ENCODE assay signal across 13 cellular contexts in genomic region chr5:139386039-139386438, GRCh38. TPM values are rescaled to one million over a fixed set of nuclear protein-coding genes. Genes with fewer than 3 reads are reported as not detected.
DNase-seq lines count a peak whose midpoint lies in the region; ATAC-seq, FAIRE-seq and TF ChIP-seq lines count a peak whose summit lies in the region.
"Had no signal": no experiment of that assay in that cellular context is flagged by ENCODE, and none has a peak within 500 bp of the region (broad histone marks: within the 10 kb centered on the region; RNA-seq: fewer than 3 reads in every experiment).

No MANE protein-coding gene starts in this region.

- H3K9me3 ChIP-seq in RWPE2 (ENCODE audit: severe bottlenecking): no peaks in the 10 kb centered on the region
- no peaks in the 10 kb centered on the region for H3K9me3 ChIP-seq in heart right ventricle
- H3K9me3 ChIP-seq: heart left ventricle, lower lobe of right lung had no signal

- H3K4me1 ChIP-seq in RWPE2 (ENCODE audit: insufficient read depth, poor library complexity, severe bottlenecking): peaks cover 15% of the 10 kb centered on the region
- no peaks in the 10 kb centered on the region for H3K4me1 ChIP-seq in foreskin keratinocyte
- peaks cover 0 to 55% (median 42%) of the 10 kb centered on the region in 9 donors for H3K4me1 ChIP-seq in heart right ventricle

- H3K36me3 ChIP-seq in RWPE2 (ENCODE audit: low read depth) (no peaks in the 10 kb centered on the region), heart right ventricle (peaks cover 0 to 9% (median 0%) of the 10 kb centered on the region in 9 donors)
- H3K36me3 ChIP-seq: lower lobe of right lung had no signal

- peak; percentile 69 for FAIRE-seq in GM12891 (lab: Jason Lieb, UNC)

- WGBS in heart right ventricle, 2 donors: 85 to 92% methylated on average over 5 of the region's 5 CpGs

- no peak overlapping the region for H3K27ac ChIP-seq in RWPE2 (ENCODE audit: poor library complexity, severe bottlenecking)
- H3K27ac ChIP-seq in foreskin keratinocyte: no peak overlapping the region
- H3K27ac ChIP-seq in heart right ventricle: peak overlapping the region in 1 of 10 donors; percentile 72

- DNase-seq in AML-193 (lab: John Stamatoyannopoulos, UW): peak; percentile 63 to 69
- no peak for DNase-seq in GM12891 (ENCODE audit: insufficient read length, low spot score)
- DNase-seq in RWPE2 (ENCODE audit: low spot score): no peak
- peak; percentile 65 to 78 for DNase-seq in foreskin keratinocyte
- DNase-seq in heart right ventricle: no peak
- no peak for DNase-seq in islet precursor cell
- DNase-seq in kidney glomerular epithelial cell (lab: John Stamatoyannopoulos, UW): no peak
- DNase-seq: aorta, lower lobe of right lung had no signal

- H3K4me3 ChIP-seq in RWPE2 (ENCODE audit: severe bottlenecking) (no peak overlapping the region), heart right ventricle (no peak overlapping the region)

- TF ChIP-seq CTCF in RWPE2 (IDR thresholded peaks at IDR 0.05; ENCODE audit: poor library complexity, severe bottlenecking) (no peak), foreskin keratinocyte (conservative IDR thresholded peaks at IDR 0.05) (no peak), heart right ventricle (IDR thresholded peaks at IDR 0.05) (no peak)

- no peak for TF ChIP-seq POLR2A in GM12891 (IDR thresholded peaks at IDR 0.05; ENCODE audit: low read depth, low read length)

- intact Hi-C loops in heart right ventricle (cut with DNase I): no loop called here

- H3K27me3 ChIP-seq in RWPE2 (ENCODE audit: insufficient read depth, poor library complexity, severe bottlenecking) (no peaks in the 10 kb centered on the region), foreskin keratinocyte (no peaks in the 10 kb centered on the region), heart right ventricle (no peaks in the 10 kb centered on the region)
- H3K27me3 ChIP-seq: heart left ventricle had no signal

- ATAC-seq in RWPE2 (ENCODE audit: low read depth): peak; percentile 19; the same call in 1 of the 3 replicates
- peak; percentile 31 for ATAC-seq in foreskin keratinocyte
- no peak for ATAC-seq in HG03469 (IDR thresholded peaks at IDR 0.05; ENCODE audit: unreplicated experiment)
- no peak for ATAC-seq in heart right ventricle

TF ChIP-seq in GM12891, 5 proteins besides CTCF, POLR2A, EP300 and RAD21:
- no peak for TF ChIP-seq TAF1 (IDR thresholded peaks at IDR 0.05; ENCODE audit: low read depth, low read length)
- no peak for TF ChIP-seq POLR2AphosphoS5 (IDR thresholded peaks at IDR 0.05; ENCODE audit: low read depth, low read length)
- TF ChIP-seq SPI1 (IDR thresholded peaks at IDR 0.05; ENCODE audit: low read depth, low read length): no peak
- no peak for TF ChIP-seq PAX5 (IDR thresholded peaks at IDR 0.05; ENCODE audit: insufficient read depth, low read length, severe bottlenecking)
- no peak for TF ChIP-seq POU2F2 (IDR thresholded peaks at IDR 0.05; ENCODE audit: low read depth, low read length)
TF ChIP-seq in GM12891: peak in this region for 0.

RNA-seq across cellular contexts. Expression of gene SLC23A1, which starts 2.9 kb away (rescaled TPM):
- polyA plus RNA-seq in GM12891 (2012; ENCODE audit: low read depth, missing spikeins): 1.3 TPM
- total RNA-seq in foreskin keratinocyte (not detected in 2 replicates), heart right ventricle (under 1 TPM in 1 of 10 donors, not detected in 9; 0.19 TPM)
- polyA plus RNA-seq in foreskin keratinocyte (not detected in 2 replicates), heart right ventricle (not detected)
- total RNA-seq: aorta, heart left ventricle, omental fat pad had no signal
- polyA plus RNA-seq: CD14-positive monocyte, heart left ventricle had no signal

RNA-seq across cellular contexts. Expression of gene MZB1, which starts 3.7 kb away (rescaled TPM):
- 156 TPM for polyA plus RNA-seq in GM12891 (2012; ENCODE audit: low read depth, missing spikeins)
- 0.21 TPM in 1 of 2 replicates, not detected in the other for total RNA-seq in foreskin keratinocyte
- polyA plus RNA-seq in foreskin keratinocyte: 0.12 TPM in 1 of 2 replicates, not detected in the other
- total RNA-seq in heart right ventricle: 1 to 10 TPM in 3 of 10 donors, under 1 TPM in 7; 0.28 to 6.6 (median 0.65) TPM
- 1 to 10 TPM in 1 of 2 donors, under 1 TPM in 1; 0.67 to 1.5 TPM for polyA plus RNA-seq in heart right ventricle

RNA-seq across cellular contexts. Expression of gene PROB1, which starts 8.9 kb away (rescaled TPM):
- polyA plus RNA-seq in GM12891 (2012; ENCODE audit: low read depth, missing spikeins): 3.5 TPM
- total RNA-seq in foreskin keratinocyte: 1.4 and 1.6 TPM in 2 replicates
- polyA plus RNA-seq in foreskin keratinocyte: 1.6 TPM in 2 replicates
- 10 to 100 TPM; 26.3 to 64.8 (median 37.3) TPM for total RNA-seq in heart right ventricle
- polyA plus RNA-seq in heart right ventricle: 10 to 100 TPM; 12.2 to 28.5 TPM

RNA-seq across cellular contexts. Expression of gene SPATA24, which starts 17.9 kb away (rescaled TPM):
- 9.1 TPM for polyA plus RNA-seq in GM12891 (2012; ENCODE audit: low read depth, missing spikeins)
- total RNA-seq in foreskin keratinocyte: 2.8 and 3.8 TPM in 2 replicates
- 5.3 and 5.7 TPM in 2 replicates for polyA plus RNA-seq in foreskin keratinocyte
- total RNA-seq in heart right ventricle: 10 to 100 TPM; 11.8 to 24.8 (median 16.5) TPM
- polyA plus RNA-seq in heart right ventricle: 10 to 100 TPM; 14.8 to 37.5 TPM

RNA-seq across cellular contexts. Expression of gene PAIP2, which starts 44.4 kb away (rescaled TPM):
- 128 TPM for polyA plus RNA-seq in GM12891 (2012; ENCODE audit: low read depth, missing spikeins)
- total RNA-seq in foreskin keratinocyte (37.6 and 43.8 TPM in 2 replicates), heart right ventricle (100 to 1,000 TPM; 126 to 173 (median 139) TPM)
- polyA plus RNA-seq in foreskin keratinocyte (47.6 and 61.0 TPM in 2 replicates), heart right ventricle (100 to 1,000 TPM in 1 of 2 donors, 10 to 100 TPM in 1; 43.8 to 103 TPM)

Comparison
In these comparisons a context has a peak if more than half of its experiments do, and no peak if none do; other contexts are left out.
1. DNase-seq: peak in AML-193 (2 of 2) and foreskin keratinocyte (2 of 2); none in GM12891 (single experiment), RWPE2 (single experiment), heart right ventricle (0 of 2), islet precursor cell (single experiment) and kidney glomerular epithelial cell (single experiment).
2. ATAC-seq: peak in RWPE2 (single experiment) and foreskin keratinocyte (single experiment); none in HG03469 (single experiment) and heart right ventricle (0 of 8).
3. RNA of gene PROB1, which starts 8.9 kb away (total RNA-seq): 26.3 to 64.8 TPM in heart right ventricle; 1.4 to 1.6 TPM in foreskin keratinocyte; every median in the first group is over 10 times any median in the second.